Comparison of ENCODE assay signal across 7 cellular contexts in the genomic region with DNA sequence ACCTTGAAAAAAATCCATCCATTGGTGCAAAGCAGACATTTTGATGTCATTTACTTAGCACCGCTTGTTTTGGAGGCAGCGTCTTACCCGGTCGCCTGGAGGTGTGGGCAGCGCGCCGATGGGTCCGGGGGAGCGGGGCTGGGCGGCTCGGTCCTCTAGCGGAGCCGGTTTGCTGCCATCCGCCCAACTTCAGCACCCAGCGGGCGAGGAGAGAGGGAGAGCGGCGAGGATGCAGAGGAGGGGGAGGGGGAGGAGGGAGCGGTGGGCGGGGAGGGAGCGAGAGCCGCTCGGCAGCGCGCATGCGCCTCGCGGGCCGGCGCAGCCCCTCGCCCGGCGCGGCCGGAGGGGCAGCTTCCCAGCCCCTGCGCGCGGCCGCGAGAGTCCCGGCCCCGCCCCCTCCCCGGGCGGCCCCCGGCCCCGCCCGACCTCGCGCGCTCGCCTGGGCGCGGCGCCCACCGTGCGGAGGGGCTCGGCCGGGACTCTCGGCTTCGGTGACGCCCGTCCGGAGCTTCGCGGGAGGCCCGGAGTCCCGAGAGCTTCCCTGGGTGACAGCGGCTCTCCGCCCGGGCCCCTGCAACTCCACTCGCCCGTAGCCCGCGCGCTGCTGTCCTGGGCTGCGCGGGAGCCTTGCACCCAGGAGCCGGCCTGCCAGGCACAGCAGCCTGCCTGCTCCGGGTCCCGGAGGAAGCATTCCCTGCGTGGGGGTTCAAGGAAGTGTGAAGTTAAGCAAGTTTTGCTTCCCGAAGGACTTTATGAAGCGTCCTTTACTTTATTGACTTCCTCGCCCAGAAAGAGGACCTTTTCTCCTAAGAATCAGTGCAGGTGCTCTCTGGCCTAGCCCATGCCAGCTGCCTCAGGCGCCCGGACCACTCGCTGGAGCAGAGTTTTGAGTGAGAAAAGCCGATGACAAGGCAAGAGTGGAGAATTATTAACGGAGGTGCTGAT. TPM values are rescaled to one million over a fixed set of nuclear protein-coding genes. Genes with fewer than 3 reads are reported as not detected.
DNase-seq lines count a peak whose midpoint lies in the region; ATAC-seq and TF ChIP-seq lines count a peak whose summit lies in the region.

A gene with protein sequence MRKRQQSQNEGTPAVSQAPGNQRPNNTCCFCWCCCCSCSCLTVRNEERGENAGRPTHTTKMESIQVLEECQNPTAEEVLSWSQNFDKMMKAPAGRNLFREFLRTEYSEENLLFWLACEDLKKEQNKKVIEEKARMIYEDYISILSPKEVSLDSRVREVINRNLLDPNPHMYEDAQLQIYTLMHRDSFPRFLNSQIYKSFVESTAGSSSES (minus strand): TSS at position 246 of the 945 bp plus-strand sequence. CDS start 87,264 bp downstream, outside the sequence.

- no peak for TF ChIP-seq POLR2A in erythroblast (IDR thresholded peaks at IDR 0.05; ENCODE audit: low read length)

- DNase-seq in HEK293T (ENCODE audit: extremely low spot score): peak; percentile 98
- peak; percentile 86 for DNase-seq in NCI-H146 treated with DMSO at 0.1 percent for 48 hours (lab: John Stamatoyannopoulos, UW; ENCODE audit: unreplicated experiment)
- DNase-seq in activated CD4-positive, alpha-beta memory T cell treated with anti-CD3 and anti-CD28 coated beads, Interleukin-2, amount 10 ng/mL, durations not matched to agents 7 days and 5 days: peak; percentile 28
- peak; percentile 62 to 75 for DNase-seq in erythroblast (lab: John Stamatoyannopoulos, UW)
- peak; percentile 64 for DNase-seq in midbrain (lab: John Stamatoyannopoulos, UW)
- peak; percentile 44 for DNase-seq in superior temporal gyrus (ENCODE audit: extremely low spot score)

- POLR2A ChIA-PET in HEK293T (lab: Yijun Ruan, JAX): interaction anchor here (0.6 to 1.4 kb wide), 5 partner anchors 19 to 148 kb away, joined by 3 to 5 read pairs (median 3); a partner anchor contains a TSS
- POLR2A ChIA-PET in activated CD4-positive, alpha-beta memory T cell treated with anti-CD3 and anti-CD28 coated beads, Interleukin-2, amount 10 ng/mL, durations not matched to agents 7 days and 5 days (lab: Charles Lee): no interaction called here

- CTCF ChIA-PET in HEK293T (lab: Yijun Ruan, JAX): no interaction called here
- CTCF ChIA-PET in activated CD4-positive, alpha-beta memory T cell treated with anti-CD3 and anti-CD28 coated beads, Interleukin-2, amount 10 ng/mL, durations not matched to agents 7 days and 5 days (lab: Charles Lee): no interaction called here

- H3K4me1 Mint-ChIP-seq in activated CD4-positive, alpha-beta memory T cell treated with anti-CD3 and anti-CD28 coated beads, Interleukin-2, amount 10 ng/mL, durations not matched to agents 7 days and 5 days: peaks cover 13% of the 10 kb centered on the region

- H3K9me3 Mint-ChIP-seq in activated CD4-positive, alpha-beta memory T cell treated with anti-CD3 and anti-CD28 coated beads, Interleukin-2, amount 10 ng/mL, durations not matched to agents 7 days and 5 days: no peaks in the 10 kb centered on the region

- no peaks in the 10 kb centered on the region for H3K36me3 Mint-ChIP-seq in activated CD4-positive, alpha-beta memory T cell treated with anti-CD3 and anti-CD28 coated beads, Interleukin-2, amount 10 ng/mL, durations not matched to agents 7 days and 5 days (ENCODE audit: low read depth)

- no peak within 1 kb of the TSS for H3K27ac Mint-ChIP-seq in activated CD4-positive, alpha-beta memory T cell treated with anti-CD3 and anti-CD28 coated beads, Interleukin-2, amount 10 ng/mL, durations not matched to agents 7 days and 5 days

- ATAC-seq in GM18498 (IDR thresholded peaks at IDR 0.05; ENCODE audit: unreplicated experiment): peak; percentile 70

- H3K4me3 Mint-ChIP-seq in activated CD4-positive, alpha-beta memory T cell treated with anti-CD3 and anti-CD28 coated beads, Interleukin-2, amount 10 ng/mL, durations not matched to agents 7 days and 5 days: peak within 1 kb of the TSS; percentile 66

- peaks cover 39% of the 10 kb centered on the region for H3K27me3 Mint-ChIP-seq in activated CD4-positive, alpha-beta memory T cell treated with anti-CD3 and anti-CD28 coated beads, Interleukin-2, amount 10 ng/mL, durations not matched to agents 7 days and 5 days

TF ChIP-seq in HEK293T, 16 proteins besides CTCF, POLR2A, EP300 and RAD21:
- TF ChIP-seq L3MBTL2 (conservative IDR thresholded peaks at IDR 0.05) (peak; percentile 39), ZNF384 (IDR thresholded peaks at IDR 0.05) (0 out of 2 replicates have a peak, but pooled peaks have one; percentile 43), NFRKB (IDR thresholded peaks at IDR 0.05) (no peak)

RNA-seq across cellular contexts. Expression of the gene that starts here (rescaled TPM):
- under 1 TPM in 1 of 2 experiments, not detected in 1; 0.10 TPM for total RNA-seq in activated CD4-positive, alpha-beta memory T cell treated with anti-CD3 and anti-CD28 coated beads, Interleukin-2, amount 10 ng/mL, durations not matched to agents 7 days and 5 days

Comparison
In these comparisons a context has a peak if more than half of its experiments do, and no peak if none do; other contexts are left out.
1. Peak in every context shown above with its lines: DNase-seq and ATAC-seq.
2. Peak in DNase-seq in activated CD4-positive, alpha-beta memory T cell treated with anti-CD3 and anti-CD28 coated beads, Interleukin-2, amount 10 ng/mL, durations not matched to agents 7 days and 5 days; RNA of the gene not detected or under 1 TPM.
3. DNase-seq: peak in every context shown above with its lines; median percentile 98 in HEK293T; 86 in NCI-H146 treated with DMSO at 0.1 percent for 48 hours; 68 in erythroblast; 64 in midbrain; 44 in superior temporal gyrus; 28 in activated CD4-positive, alpha-beta memory T cell treated with anti-CD3 and anti-CD28 coated beads, Interleukin-2, amount 10 ng/mL, durations not matched to agents 7 days and 5 days.